Comparison of ENCODE assay signal across 8 cellular contexts in the genomic region with DNA sequence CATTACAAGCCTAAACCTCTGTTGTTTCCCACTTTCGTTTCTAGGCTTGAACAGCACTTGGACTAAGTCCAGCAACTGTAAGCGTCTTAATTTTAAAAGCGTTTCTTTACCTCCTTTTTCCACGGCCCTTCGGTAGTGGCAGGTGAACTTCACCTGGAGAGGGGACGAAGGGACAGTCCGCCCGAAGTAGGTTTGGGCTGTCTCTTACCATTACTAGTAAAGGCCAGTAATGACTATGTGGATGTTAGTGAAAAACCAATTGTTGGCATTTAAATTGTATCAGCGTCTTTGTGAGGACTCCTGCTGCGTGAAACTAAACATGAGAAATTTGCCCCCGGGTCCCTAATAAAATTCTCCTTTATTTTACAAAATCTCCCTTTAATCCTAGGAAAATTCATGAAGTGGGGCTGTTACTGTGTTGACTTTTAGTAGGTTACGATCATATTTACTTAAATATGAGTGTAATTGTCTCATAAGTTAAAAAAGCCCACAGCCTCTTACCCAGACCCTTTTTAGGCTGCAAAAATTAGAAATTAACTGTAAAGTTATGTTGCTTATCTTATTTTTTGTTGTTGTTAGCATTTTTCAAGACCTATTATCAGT. TPM values are rescaled to one million over a fixed set of nuclear protein-coding genes. Genes with fewer than 3 reads are reported as not detected.
DNase-seq lines count a peak whose midpoint lies in the region; ATAC-seq, FAIRE-seq and TF ChIP-seq lines count a peak whose summit lies in the region.

No MANE protein-coding gene starts in this region.

- H3K27ac ChIP-seq in 22Rv1 (peak overlapping the region; percentile 71), GM23248 (peak overlapping the region; percentile 88), rectal smooth muscle tissue (ENCODE audit: low read depth, low read length) (peak overlapping the region; percentile 98)

- no peaks in the 10 kb centered on the region for H3K27me3 ChIP-seq in GM23248 (replicated peaks; ENCODE audit: insufficient read depth)
- H3K27me3 ChIP-seq in rectal smooth muscle tissue (ENCODE audit: control insufficient read depth, insufficient read depth, low read length), result no peaks in the 10 kb centered on the region

- H3K4me3 ChIP-seq in GM23248 (peak overlapping the region; percentile 91), rectal smooth muscle tissue (ENCODE audit: low read length) (peak overlapping the region; percentile 79)

- H2AFZ ChIP-seq in GM23248, result peak overlapping the region; percentile 93

- H3K9ac ChIP-seq in GM23248 (peak overlapping the region; percentile 94), rectal smooth muscle tissue (ENCODE audit: low read length) (peak overlapping the region; percentile 85)

- ATAC-seq in activated B cell treated with CpG ODN at 0.5 μM for 24 hours (ENCODE audit: low read depth), result no peak
- no peak for ATAC-seq in HG03432 (IDR thresholded peaks at IDR 0.05; ENCODE audit: unreplicated experiment)

- peaks cover 57% of the 10 kb centered on the region for H3K79me2 ChIP-seq in GM23248 (ENCODE audit: insufficient read depth)

- H3K9me3 ChIP-seq in GM23248 (ENCODE audit: low read depth), result no peaks in the 10 kb centered on the region

- peaks cover 25% of the 10 kb centered on the region for H3F3A ChIP-seq in GM23248 (ENCODE audit: insufficient read depth)

- TF ChIP-seq CTCF in 22Rv1 (IDR thresholded peaks at IDR 0.05) (no peak), activated B cell treated with CpG ODN at 0.5 μM for 24 hours (IDR thresholded peaks at IDR 0.05) (no peak), glutamatergic neuron (IDR thresholded peaks at IDR 0.05; ENCODE audit: partially characterized antibody, unreplicated experiment) (no peak)

- H3K27ac Mint-ChIP-seq in activated B cell treated with CpG ODN at 0.5 μM for 24 hours (peak overlapping the region; percentile 87), glutamatergic neuron (ENCODE audit: unreplicated experiment) (peak overlapping the region; percentile 97)

- H3K4me2 ChIP-seq in GM23248 (ENCODE audit: unreplicated experiment), result peak overlapping the region; percentile 100

- H3K36me3 ChIP-seq in GM23248 (ENCODE audit: low read depth) (no peaks in the 10 kb centered on the region), rectal smooth muscle tissue (ENCODE audit: control insufficient read depth, insufficient read depth, low read length) (no peaks in the 10 kb centered on the region)

- in situ Hi-C loops in GM23248 (cut with MboI), result no loop called here

- POLR2A ChIA-PET in activated B cell treated with CpG ODN at 0.5 μM for 24 hours (lab: Charles Lee), result interaction anchor here (0.7 to 4.4 kb wide), 6 partner anchors 31 to 140 kb away, joined by 3 to 38 read pairs (median 7); a partner anchor contains a TSS

- DNase-seq in GM23248, result peak; percentile 78
- no peak for DNase-seq in activated B cell treated with CpG ODN at 0.5 μM for 24 hours
- no peak for DNase-seq in glutamatergic neuron
- no peak for DNase-seq in stimulated activated CD4-positive, alpha-beta T cell treated with anti-CD3 and anti-CD28 coated beads, Interleukin-4, amount 100 ng/mL, for 24 hours
- no peak for DNase-seq in RCC 7860 (ENCODE audit: low spot score)

- no peak for FAIRE-seq in RCC 7860 (lab: Jason Lieb, UNC)

- H3K9me2 ChIP-seq in GM23248 (ENCODE audit: insufficient read depth), result no peaks in the 10 kb centered on the region

- H3K4me3 Mint-ChIP-seq in activated B cell treated with CpG ODN at 0.5 μM for 24 hours (peak overlapping the region; percentile 93), glutamatergic neuron (ENCODE audit: unreplicated experiment) (peak overlapping the region; percentile 93)

- H4K20me1 ChIP-seq in GM23248 (ENCODE audit: insufficient read depth), result peaks cover 14% of the 10 kb centered on the region; the same call in 1 of the 2 replicates

- intact Hi-C loops in activated B cell treated with CpG ODN at 0.5 μM for 24 hours (cut with micrococcal nuclease), result loop anchor here (1.0 to 5.0 kb wide), 12 partner anchors 13 to 743 kb away; a partner anchor contains a TSS

- CTCF ChIA-PET in activated B cell treated with CpG ODN at 0.5 μM for 24 hours (lab: Charles Lee), result interaction anchor here (1.2 to 2.2 kb wide), 8 partner anchors 40 to 535 kb away, joined by 3 to 15 read pairs (median 6); a partner anchor contains a TSS

- peaks cover 55% of the 10 kb centered on the region for H3K4me1 Mint-ChIP-seq in activated B cell treated with CpG ODN at 0.5 μM for 24 hours
- peaks cover 28% of the 10 kb centered on the region for H3K4me1 Mint-ChIP-seq in glutamatergic neuron (ENCODE audit: low read depth, unreplicated experiment)

- H3K4me1 ChIP-seq in GM23248 (ENCODE audit: insufficient read depth), result peaks cover 35% of the 10 kb centered on the region
- peaks cover 21% of the 10 kb centered on the region for H3K4me1 ChIP-seq in rectal smooth muscle tissue (ENCODE audit: control insufficient read depth, insufficient read depth, low read length)

- H3K9me3 Mint-ChIP-seq in activated B cell treated with CpG ODN at 0.5 μM for 24 hours, result no peaks in the 10 kb centered on the region
- H3K9me3 Mint-ChIP-seq in glutamatergic neuron (ENCODE audit: unreplicated experiment), result peaks cover 14% of the 10 kb centered on the region

- WGBS in GM23248 (ENCODE audit: low coverage in 1 of 2, low lambda C conversion rate in 2 of 2, missing lambda C conversion rate in 2 of 2), 2 experiments, result 1% methylated on average over 12 of the region's 12 CpGs

- peaks cover 14% of the 10 kb centered on the region for H3K36me3 Mint-ChIP-seq in activated B cell treated with CpG ODN at 0.5 μM for 24 hours (ENCODE audit: low read depth)
- no peaks in the 10 kb centered on the region for H3K36me3 Mint-ChIP-seq in glutamatergic neuron (ENCODE audit: unreplicated experiment)

- H3K27me3 Mint-ChIP-seq in activated B cell treated with CpG ODN at 0.5 μM for 24 hours, result peaks cover 1% of the 10 kb centered on the region
- H3K27me3 Mint-ChIP-seq in glutamatergic neuron (ENCODE audit: unreplicated experiment), result peaks cover 4% of the 10 kb centered on the region

RNA-seq across cellular contexts. Expression of a gene that starts 1.0 kb away (rescaled TPM):
- 263 and 295 TPM in 2 replicates for total RNA-seq in GM23248 (2014; rRNA removed; shearing (Covaris generic))
- polyA plus RNA-seq in GM23248 (2016; fragmentation: Nextera tagmentation; extraction: Ambion mirVana), result 689 and 690 TPM in 2 replicates
- total RNA-seq in activated B cell treated with CpG ODN at 0.5 μM for 24 hours (102 and 114 TPM in 2 replicates), glutamatergic neuron (ENCODE audit: unreplicated experiment) (236 TPM)
